9 cellular contexts compared by ENCODE assay signal in genomic region chr3:63910873-63911272, GRCh38. TPM values are rescaled to one million over a fixed set of nuclear protein-coding genes. Genes with fewer than 3 reads are reported as not detected.
DNase-seq lines count a peak whose midpoint lies in the region; ATAC-seq and TF ChIP-seq lines count a peak whose summit lies in the region.
"Had no signal": no experiment of that assay in that cellular context is flagged by ENCODE, and none has a peak within 500 bp of the region (broad histone marks: within the 10 kb centered on the region; RNA-seq: fewer than 3 reads in every experiment).

No MANE protein-coding gene starts in this region.

- H3K9me2 ChIP-seq in Karpas-422 (replicated peaks; ENCODE audit: insufficient read depth, low read length): no peaks in the 10 kb centered on the region

- peaks cover 27% of the 10 kb centered on the region for H3K4me1 Mint-ChIP-seq in neural crest cell

- H3K27me3 Mint-ChIP-seq in neural crest cell (ENCODE audit: low read depth): peaks cover 7% of the 10 kb centered on the region

- H3K9me3 ChIP-seq in Karpas-422 (ENCODE audit: low read length): no peaks in the 10 kb centered on the region
- no peaks in the 10 kb centered on the region for H3K9me3 ChIP-seq in colonic mucosa

- H3K27me3 ChIP-seq in Karpas-422 (ENCODE audit: low read length) (no peaks in the 10 kb centered on the region), colonic mucosa (no peaks in the 10 kb centered on the region)

- H3K4me1 ChIP-seq in Karpas-422 (ENCODE audit: low read length): peaks cover 51% of the 10 kb centered on the region
- H3K4me1 ChIP-seq in colonic mucosa: no peaks in the 10 kb centered on the region

- no peaks in the 10 kb centered on the region for H3K36me3 Mint-ChIP-seq in neural crest cell (ENCODE audit: low read depth)

- H3K4me2 ChIP-seq in Karpas-422 (ENCODE audit: low read depth, low read length, poor library complexity, severe bottlenecking): peak overlapping the region; percentile 87

- H3K27ac Mint-ChIP-seq in neural crest cell (ENCODE audit: unreplicated experiment): peak overlapping the region; percentile 52

- peaks cover 32% of the 10 kb centered on the region for H3K36me3 ChIP-seq in Karpas-422 (ENCODE audit: insufficient read depth, low read length)
- no peaks in the 10 kb centered on the region for H3K36me3 ChIP-seq in colonic mucosa
- H3K36me3 ChIP-seq: cardiac muscle cell had no signal

- H3K4me3 ChIP-seq in Karpas-422 (ENCODE audit: low read length): peak overlapping the region; percentile 83
- peak overlapping the region; percentile 77 for H3K4me3 ChIP-seq in colonic mucosa

- no peaks in the 10 kb centered on the region for H4K20me1 ChIP-seq in Karpas-422 (ENCODE audit: insufficient read depth, low read depth, low read length)

- TF ChIP-seq CTCF in colonic mucosa (IDR thresholded peaks at IDR 0.05) (no peak), neural crest cell (conservative IDR thresholded peaks at IDR 0.05) (no peak)

- H3K9ac ChIP-seq in Karpas-422 (ENCODE audit: low read length) (peak overlapping the region; percentile 84), colonic mucosa (ENCODE audit: low read depth in 2 of 2, low read length in 2 of 2) (peak overlapping the region; percentile 81 to 89)

- ATAC-seq in HG03280 (IDR thresholded peaks at IDR 0.05; ENCODE audit: unreplicated experiment): no peak

- peak; percentile 38 for DNase-seq in EH (ENCODE audit: low read depth)
- peak; percentile 61 for DNase-seq in Karpas-422
- no peak for DNase-seq in colonic mucosa
- no peak for DNase-seq in neural crest cell (ENCODE audit: low read depth, low spot score)
- DNase-seq in stimulated activated CD4-positive, alpha-beta T cell treated with anti-CD3 and anti-CD28 coated beads, Interleukin-4, amount 100 ng/mL, for 1 hour: no peak
- DNase-seq in activated effector memory CD4-positive, alpha-beta T cell treated with Interleukin-2 at 50 U/mL for 16 hours: no peak
- no peak for DNase-seq in cerebellar nuclear complex (lab: John Stamatoyannopoulos, UW)

- H3K27ac ChIP-seq in Karpas-422 (ENCODE audit: low read length) (peak overlapping the region; percentile 66), colonic mucosa (peak overlapping the region; percentile 99)

- peak overlapping the region; percentile 92 for H3K4me3 Mint-ChIP-seq in neural crest cell

- intact Hi-C loops in colonic mucosa (cut with DNase I): loop anchor here (10.0 kb wide), 1 partner anchor 74 kb away; no protein-coding TSS in a partner anchor

- H3K9me3 Mint-ChIP-seq in neural crest cell: no peaks in the 10 kb centered on the region

- no peak overlapping the region for H2AFZ ChIP-seq in Karpas-422 (ENCODE audit: low read length)

- H3K79me2 ChIP-seq in Karpas-422 (ENCODE audit: low read length): peaks cover 89% of the 10 kb centered on the region

RNA-seq across cellular contexts. Expression of gene SCAANT1, which starts 1.3 kb away (rescaled TPM):
- not detected in 2 replicates for total RNA-seq in Karpas-422 (2014; rRNA removed; shearing (Covaris generic); ENCODE audit: low replicate concordance)
- total RNA-seq in colonic mucosa (not detected), neural crest cell (not detected in 2 replicates)
- total RNA-seq: cardiac muscle cell had no signal

RNA-seq across cellular contexts. Expression of gene ATXN7, which starts 47.2 kb away (rescaled TPM):
- 30.4 and 33.6 TPM in 2 replicates for total RNA-seq in Karpas-422 (2014; rRNA removed; shearing (Covaris generic); ENCODE audit: low replicate concordance)
- total RNA-seq in colonic mucosa: 10 to 100 TPM; 22.9 to 31.6 TPM
- total RNA-seq in neural crest cell: 21.7 and 22.0 TPM in 2 replicates

RNA-seq across cellular contexts. Expression of gene THOC7, which starts 47.3 kb away (rescaled TPM):
- total RNA-seq in Karpas-422 (2014; rRNA removed; shearing (Covaris generic); ENCODE audit: low replicate concordance): 96.2 and 98.7 TPM in 2 replicates
- total RNA-seq in colonic mucosa (10 to 100 TPM; 61.9 to 76.6 TPM), neural crest cell (59.2 and 66.2 TPM in 2 replicates)

Comparison
In these comparisons a context has a peak if more than half of its experiments do, and no peak if none do; other contexts are left out.
1. DNase-seq: peak in EH (single experiment) and Karpas-422 (single experiment); none in colonic mucosa (single experiment), neural crest cell (single experiment), stimulated activated CD4-positive, alpha-beta T cell treated with anti-CD3 and anti-CD28 coated beads, Interleukin-4, amount 100 ng/mL, for 1 hour (single experiment), activated effector memory CD4-positive, alpha-beta T cell treated with Interleukin-2 at 50 U/mL for 16 hours (single experiment) and cerebellar nuclear complex (0 of 2).